14 cellular contexts compared by ENCODE assay signal in genomic region chr17:1746975-1747543, GRCh38. TPM values are rescaled to one million over a fixed set of nuclear protein-coding genes. Genes with fewer than 3 reads are reported as not detected.
A peak's percentile ranks its signal among the peaks of the same experiment; 100 is the strongest.
DNase-seq lines count a peak whose midpoint lies in the region; ATAC-seq and TF ChIP-seq lines count a peak whose summit lies in the region.
"Had no signal": no experiment of that assay in that cellular context is flagged by ENCODE, and none has a peak within 500 bp of the region (broad histone marks: within the 10 kb centered on the region; RNA-seq: fewer than 3 reads in every experiment).

No MANE protein-coding gene starts in this region.

- H3K36me3 ChIP-seq in gastrocnemius medialis: no peaks in the 10 kb centered on the region
- H3K36me3 ChIP-seq in brain microvascular endothelial cell (replicated peaks): no peaks in the 10 kb centered on the region
- H3K36me3 ChIP-seq: cardiac muscle cell had no signal

- TF ChIP-seq CTCF in gastrocnemius medialis (IDR thresholded peaks at IDR 0.05 in 4 of 5, conservative IDR thresholded peaks at IDR 0.05 in 1 of 5): no peak
- TF ChIP-seq CTCF in brain microvascular endothelial cell (IDR thresholded peaks at IDR 0.05; ENCODE audit: low read depth, low read length, missing control alignments): no peak

- peaks cover 0 to 4% of the 10 kb centered on the region in 2 donors for H3K4me1 ChIP-seq in gastrocnemius medialis

- no peaks in the 10 kb centered on the region for H3K27me3 ChIP-seq in gastrocnemius medialis
- H3K27me3 ChIP-seq in brain microvascular endothelial cell (replicated peaks): no peaks in the 10 kb centered on the region
- H3K27me3 ChIP-seq: cardiac muscle cell had no signal

- H3K27ac ChIP-seq in gastrocnemius medialis (peak overlapping the region; percentile 54 to 73 (median 61)), brain microvascular endothelial cell (no peak overlapping the region)
- H3K27ac ChIP-seq: cardiac muscle cell had no signal

- peak in 1 of 2 donors; percentile 35 for TF ChIP-seq POLR2A in gastrocnemius medialis (IDR thresholded peaks at IDR 0.05)

- DNase-seq in NCI-H510A (lab: John Stamatoyannopoulos, UW): peak; percentile 55
- peak; percentile 25 for DNase-seq in cerebellar cortex (ENCODE audit: low spot score)
- peak; percentile 65 for DNase-seq in iPS-NIHi11 (ENCODE audit: low spot score)
- peak in 1 of 2 donors; percentile 56 for DNase-seq in gastrocnemius medialis
- DNase-seq in brain microvascular endothelial cell: no peak
- DNase-seq in HK-2 (ENCODE audit: unreplicated experiment): no peak
- DNase-seq in epidermal melanocyte (ENCODE audit: insufficient read length, low spot score): no peak
- DNase-seq: activated CD4-positive, alpha-beta T cell treated with anti-CD3 and anti-CD28 coated beads for 48 hours; CD4-positive, CD25-positive, alpha-beta regulatory T cell; NCI-H1092 treated with DMSO at 0.1 percent for 48 hours; nucleus accumbens; stimulated activated naive CD8-positive, alpha-beta T cell treated with anti-CD3 and anti-CD28 coated beads, Interleukin-15, amount 100 ng/mL, for 72 hours had no signal

- intact Hi-C loops in gastrocnemius medialis (cut with DNase I; ENCODE audit: low total_unique reads): no loop called here

- in situ Hi-C loops in gastrocnemius medialis (cut with MboI; ENCODE audit: low sequenced_read_pairs in 4 of 4): no loop called here
- in situ Hi-C loops in brain microvascular endothelial cell (cut with HindIII; ENCODE audit: low pct_ligation_motif_present, low sequenced_read_pairs): no loop called here

- H3K9me3 ChIP-seq in gastrocnemius medialis: no peaks in the 10 kb centered on the region

- peak; percentile 57 to 82 for ATAC-seq in gastrocnemius medialis
- no peak for ATAC-seq in HG03520 (IDR thresholded peaks at IDR 0.05; ENCODE audit: unreplicated experiment)
- ATAC-seq: stimulated activated naive CD8-positive, alpha-beta T cell treated with anti-CD3 and anti-CD28 coated beads, Interleukin-15, amount 100 ng/mL, for 72 hours had no signal

- H3K4me3 ChIP-seq in gastrocnemius medialis (no peak overlapping the region), brain microvascular endothelial cell (ENCODE audit: low read depth, low read length) (no peak overlapping the region)
- H3K4me3 ChIP-seq: cardiac muscle cell had no signal

RNA-seq across cellular contexts. Expression of gene SERPINF2, which starts 4.4 kb away (rescaled TPM):
- 1 to 10 TPM in 3 of 4 donors, under 1 TPM in 1; 0.85 to 6.4 (median 4.3) TPM for total RNA-seq in gastrocnemius medialis

RNA-seq across cellular contexts. Expression of gene SERPINF1, which starts 14.8 kb away (rescaled TPM):
- 100 to 1,000 TPM; 554 to 698 (median 631) TPM for total RNA-seq in gastrocnemius medialis
- total RNA-seq: CD4-positive, CD25-positive, alpha-beta regulatory T cell had no signal

RNA-seq across cellular contexts. Expression of gene WDR81, which starts 22.6 kb away (rescaled TPM):
- 10 to 100 TPM; 22.3 to 61.1 (median 42.7) TPM for total RNA-seq in gastrocnemius medialis

RNA-seq across cellular contexts. Expression of gene TLCD2, which starts 36.9 kb away (rescaled TPM):
- total RNA-seq in gastrocnemius medialis: under 1 TPM; 0.66 to 0.95 (median 0.85) TPM

Comparison
In these comparisons a context has a peak if more than half of its experiments do, and no peak if none do; other contexts are left out.
1. DNase-seq: peak in NCI-H510A (single experiment), cerebellar cortex (single experiment) and iPS-NIHi11 (single experiment); none in brain microvascular endothelial cell (single experiment), HK-2 (single experiment) and epidermal melanocyte (single experiment).